8 cellular contexts compared by ENCODE assay signal in genomic region chr2:164538250-164538866, GRCh38.
DNase-seq lines count a peak whose midpoint lies in the region; ATAC-seq and TF ChIP-seq lines count a peak whose summit lies in the region.

No MANE protein-coding gene starts in this region.

- H3K27ac ChIP-seq in 22Rv1 (no peak overlapping the region), lower lobe of right lung (no peak overlapping the region)

- TF ChIP-seq CTCF in 22Rv1 (IDR thresholded peaks at IDR 0.05) (peak; percentile 67), chondrocyte (IDR thresholded peaks at IDR 0.05) (peak; percentile 90), lower lobe of right lung (IDR thresholded peaks at IDR 0.05) (peak; percentile 56)

- peak; percentile 47 for DNase-seq in NCI-H526 treated with DMSO at 0.1 percent for 48 hours (lab: John Stamatoyannopoulos, UW)
- no peak for DNase-seq in chondrocyte (ENCODE audit: low spot score)
- no peak for DNase-seq in lower lobe of right lung
- no peak for DNase-seq in islet precursor cell
- DNase-seq in stimulated activated CD4-positive, alpha-beta T cell treated with anti-CD3 and anti-CD28 coated beads, Interleukin-12 subunit alpha, Interleukin-12 subunit beta, amount 100 ng/mL, for 4 hours = no peak

- H3K27me3 ChIP-seq in lower lobe of right lung (ENCODE audit: low read depth) = no peaks in the 10 kb centered on the region

- peaks cover 20% of the 10 kb centered on the region for H3K4me1 Mint-ChIP-seq in chondrocyte (ENCODE audit: low read depth)

- H3K9me3 ChIP-seq in lower lobe of right lung = no peaks in the 10 kb centered on the region

- intact Hi-C loops in lower lobe of right lung (cut with DNase I) = no loop called here

- peak; percentile 81 for ATAC-seq in GM18511 (IDR thresholded peaks at IDR 0.05; ENCODE audit: unreplicated experiment)
- ATAC-seq in HG03175 (IDR thresholded peaks at IDR 0.05; ENCODE audit: unreplicated experiment) = peak; percentile 70
- ATAC-seq in lower lobe of right lung = peak; percentile 32 to 74

- H3K4me1 ChIP-seq in lower lobe of right lung = no peaks in the 10 kb centered on the region

- H3K4me3 Mint-ChIP-seq in chondrocyte (ENCODE audit: unreplicated experiment) = no peak overlapping the region

- H3K36me3 ChIP-seq in lower lobe of right lung = no peaks in the 10 kb centered on the region

- no peaks in the 10 kb centered on the region for H3K36me3 Mint-ChIP-seq in chondrocyte (ENCODE audit: low read depth)

- H3K4me3 ChIP-seq in lower lobe of right lung = no peak overlapping the region

- H3K9me3 Mint-ChIP-seq in chondrocyte (ENCODE audit: low read depth) = no peaks in the 10 kb centered on the region

- no peak overlapping the region for H3K27ac Mint-ChIP-seq in chondrocyte (ENCODE audit: unreplicated experiment)

- no peaks in the 10 kb centered on the region for H3K27me3 Mint-ChIP-seq in chondrocyte (ENCODE audit: low read depth)
